In genomic region chr2:69645926-69646325, GRCh38 we compare ENCODE assay signal across 14 cellular contexts. TPM values are rescaled to one million over a fixed set of nuclear protein-coding genes. Genes with fewer than 3 reads are reported as not detected.
A peak's percentile ranks its signal among the peaks of the same experiment; 100 is the strongest.
DNase-seq lines count a peak whose midpoint lies in the region; ATAC-seq, FAIRE-seq and TF ChIP-seq lines count a peak whose summit lies in the region.
"Had no signal": no experiment of that assay in that cellular context is flagged by ENCODE, and none has a peak within 500 bp of the region (broad histone marks: within the 10 kb centered on the region; RNA-seq: fewer than 3 reads in every experiment).

No MANE protein-coding gene starts in this region.

- CTCF ChIA-PET in activated CD4-positive, alpha-beta memory T cell treated with anti-CD3 and anti-CD28 coated beads, Interleukin-2, amount 10 ng/mL, durations not matched to agents 7 days and 5 days (lab: Charles Lee), result interaction anchor here (1.1 to 4.0 kb wide), 11 partner anchors 12 to 209 kb away, joined by 3 to 21 read pairs (median 3); partner anchors contain the start of gene NFU1

- FAIRE-seq in GM12891 (lab: Jason Lieb, UNC), result peak; percentile 41
- FAIRE-seq: HTR-8/SVneo had no signal

- H3K27me3 ChIP-seq in ACC112 (ENCODE audit: insufficient read depth, low read length), result no peaks in the 10 kb centered on the region
- no peaks in the 10 kb centered on the region for H3K27me3 ChIP-seq in mesendoderm (ENCODE audit: insufficient read depth, low read length, poor library complexity)
- H3K27me3 ChIP-seq in colonic mucosa, result no peaks in the 10 kb centered on the region

- no peak overlapping the region for H2AK5ac ChIP-seq in mesendoderm (ENCODE audit: low read length)

- H3K27ac Mint-ChIP-seq in activated CD4-positive, alpha-beta memory T cell treated with anti-CD3 and anti-CD28 coated beads, Interleukin-2, amount 10 ng/mL, durations not matched to agents 7 days and 5 days, result peak overlapping the region; percentile 99
- H3K27ac Mint-ChIP-seq: H9 had no signal

- no peaks in the 10 kb centered on the region for H3K27me3 Mint-ChIP-seq in activated CD4-positive, alpha-beta memory T cell treated with anti-CD3 and anti-CD28 coated beads, Interleukin-2, amount 10 ng/mL, durations not matched to agents 7 days and 5 days

- H3K79me2 ChIP-seq in ACC112 (ENCODE audit: control insufficient read depth, insufficient read depth, low read length, unreplicated experiment), result peaks cover 27% of the 10 kb centered on the region
- peaks cover 14% of the 10 kb centered on the region for H3K79me2 ChIP-seq in mesendoderm (ENCODE audit: control insufficient read depth, insufficient read depth, low read length)

- H3K4me1 ChIP-seq in ACC112 (ENCODE audit: control insufficient read depth, insufficient read depth, low read length, unreplicated experiment) (peaks cover 17% of the 10 kb centered on the region), mesendoderm (ENCODE audit: control insufficient read depth, low read depth, low read length) (peaks cover 10% of the 10 kb centered on the region), colonic mucosa (no peaks in the 10 kb centered on the region)

- no peak overlapping the region for H2BK120ac ChIP-seq in mesendoderm (ENCODE audit: low read depth, low read length)

- DNase-seq in GM12891 (ENCODE audit: insufficient read length, low spot score), result no peak
- DNase-seq in activated CD4-positive, alpha-beta memory T cell treated with anti-CD3 and anti-CD28 coated beads, Interleukin-2, amount 10 ng/mL, durations not matched to agents 7 days and 5 days, result no peak
- no peak for DNase-seq in mesendoderm
- no peak for DNase-seq in D341Med (ENCODE audit: low spot score)
- no peak for DNase-seq in colonic mucosa
- DNase-seq in NCI-H2227 (lab: John Stamatoyannopoulos, UW; ENCODE audit: unreplicated experiment), result no peak
- DNase-seq: activated CD8-positive, alpha-beta memory T cell treated with anti-CD3 and anti-CD28 coated beads, Interleukin-2, amount 50 U/mL, for 4 hours; H9; NCI-H2029; NK-92 treated with Interleukin-12 subunit alpha and Interleukin-12 subunit beta, amount 100 ng/mL, for 24 hours had no signal

- peaks cover 52% of the 10 kb centered on the region for H3K4me1 Mint-ChIP-seq in activated CD4-positive, alpha-beta memory T cell treated with anti-CD3 and anti-CD28 coated beads, Interleukin-2, amount 10 ng/mL, durations not matched to agents 7 days and 5 days

- H3K56ac ChIP-seq in mesendoderm (ENCODE audit: low read length), result no peak overlapping the region

- H3K18ac ChIP-seq in mesendoderm (ENCODE audit: low read length), result no peak overlapping the region

- no peaks in the 10 kb centered on the region for H3K9me3 Mint-ChIP-seq in activated CD4-positive, alpha-beta memory T cell treated with anti-CD3 and anti-CD28 coated beads, Interleukin-2, amount 10 ng/mL, durations not matched to agents 7 days and 5 days

- TF ChIP-seq CTCF in colonic mucosa (IDR thresholded peaks at IDR 0.05), result no peak

- H4K8ac ChIP-seq in mesendoderm (ENCODE audit: low read depth, low read length), result no peak overlapping the region

- ATAC-seq in GM21529 (IDR thresholded peaks at IDR 0.05; ENCODE audit: unreplicated experiment), result no peak

- H3K27ac ChIP-seq in ACC112 (ENCODE audit: low read depth, low read length), result no peak overlapping the region
- H3K27ac ChIP-seq in mesendoderm (ENCODE audit: low read depth, low read length), result no peak overlapping the region
- H3K27ac ChIP-seq in colonic mucosa, result no peak overlapping the region

- peak overlapping the region; percentile 86 for H3K4me3 ChIP-seq in ACC112 (ENCODE audit: low read depth, low read length)
- no peak overlapping the region for H3K4me3 ChIP-seq in mesendoderm (ENCODE audit: low read length)
- H3K4me3 ChIP-seq in colonic mucosa, result no peak overlapping the region
- H3K4me3 ChIP-seq: skin epidermis had no signal

- intact Hi-C loops in colonic mucosa (cut with DNase I), result no loop called here

- WGBS in mesendoderm (ENCODE audit: extremely low coverage, insufficient coverage, low lambda C conversion rate), result no CpG with 5 or more reads among the region's 2 CpGs

- peak overlapping the region; percentile 9 for H3K4ac ChIP-seq in mesendoderm (ENCODE audit: low read depth, low read length)

- H2AFZ ChIP-seq in ACC112 (ENCODE audit: low read length, unreplicated experiment), result no peak overlapping the region

- H3K9ac ChIP-seq in mesendoderm (ENCODE audit: low read length) (no peak overlapping the region), colonic mucosa (ENCODE audit: low read depth in 2 of 2, low read length in 2 of 2) (no peak overlapping the region)

- H4K5ac ChIP-seq in mesendoderm (ENCODE audit: low read length), result no peak overlapping the region

- no peaks in the 10 kb centered on the region for H3K9me3 ChIP-seq in colonic mucosa

- peaks cover 7% of the 10 kb centered on the region for H3K79me1 ChIP-seq in mesendoderm (ENCODE audit: low read length)

- H2BK15ac ChIP-seq in mesendoderm (replicated peaks; ENCODE audit: low read depth), result no peak overlapping the region

- H3K36me3 ChIP-seq in ACC112 (ENCODE audit: insufficient read depth, low read length), result no peaks in the 10 kb centered on the region
- no peaks in the 10 kb centered on the region for H3K36me3 ChIP-seq in mesendoderm (ENCODE audit: control insufficient read depth, insufficient read depth, low read length)
- no peaks in the 10 kb centered on the region for H3K36me3 ChIP-seq in colonic mucosa

- H3K4me2 ChIP-seq in mesendoderm (ENCODE audit: low read length), result no peak overlapping the region

- H3K4me3 Mint-ChIP-seq in activated CD4-positive, alpha-beta memory T cell treated with anti-CD3 and anti-CD28 coated beads, Interleukin-2, amount 10 ng/mL, durations not matched to agents 7 days and 5 days, result peak overlapping the region; percentile 88

- POLR2A ChIA-PET in activated CD4-positive, alpha-beta memory T cell treated with anti-CD3 and anti-CD28 coated beads, Interleukin-2, amount 10 ng/mL, durations not matched to agents 7 days and 5 days (lab: Charles Lee), result interaction anchor here (0.7 to 4.9 kb wide), 22 partner anchors 15 to 440 kb away, joined by 3 to 55 read pairs (median 6); partner anchors contain the start of genes ANXA4 and PCBP1

- H2BK5ac ChIP-seq in mesendoderm (ENCODE audit: low read length), result no peak overlapping the region

- peaks cover 19% of the 10 kb centered on the region for H3K36me3 Mint-ChIP-seq in activated CD4-positive, alpha-beta memory T cell treated with anti-CD3 and anti-CD28 coated beads, Interleukin-2, amount 10 ng/mL, durations not matched to agents 7 days and 5 days (ENCODE audit: low read depth)

- no peak for TF ChIP-seq POLR2A in GM12891 (IDR thresholded peaks at IDR 0.05; ENCODE audit: low read depth, low read length)

- H3K23ac ChIP-seq in mesendoderm (ENCODE audit: low read length), result no peak overlapping the region

TF ChIP-seq in GM12891, 5 proteins besides CTCF, POLR2A, EP300 and RAD21:
- no peak for TF ChIP-seq PAX5 (IDR thresholded peaks at IDR 0.05; ENCODE audit: insufficient read depth, low read length, severe bottlenecking)
- TF ChIP-seq TAF1 (IDR thresholded peaks at IDR 0.05; ENCODE audit: low read depth, low read length), result no peak
- TF ChIP-seq POLR2AphosphoS5 (IDR thresholded peaks at IDR 0.05; ENCODE audit: low read depth, low read length), result no peak
- TF ChIP-seq SPI1 (IDR thresholded peaks at IDR 0.05; ENCODE audit: low read depth, low read length), result no peak
- TF ChIP-seq POU2F2 (IDR thresholded peaks at IDR 0.05; ENCODE audit: low read depth, low read length), result no peak

RNA-seq across cellular contexts. Expression of gene AAK1, which starts 2.4 kb away (rescaled TPM):
- polyA plus RNA-seq in GM12891 (2012; ENCODE audit: low read depth, missing spikeins), result 7.9 TPM
- total RNA-seq in activated CD4-positive, alpha-beta memory T cell treated with anti-CD3 and anti-CD28 coated beads, Interleukin-2, amount 10 ng/mL, durations not matched to agents 7 days and 5 days, result 100 to 1,000 TPM; 115 to 121 TPM
- 36.8 TPM for polyA plus RNA-seq in mesendoderm (2013, experiment 1 of 2)
- 32.8 TPM for polyA plus RNA-seq in mesendoderm (2013, experiment 2 of 2)
- total RNA-seq in colonic mucosa, result 10 to 100 TPM; 33.5 to 41.7 TPM
